11 cellular contexts compared by ENCODE assay signal in genomic region chr14:60637490-60638452, GRCh38. TPM values are rescaled to one million over a fixed set of nuclear protein-coding genes. Genes with fewer than 3 reads are reported as not detected.
DNase-seq lines count a peak whose midpoint lies in the region; ATAC-seq and TF ChIP-seq lines count a peak whose summit lies in the region.
"Had no signal": no experiment of that assay in that cellular context is flagged by ENCODE, and none has a peak within 500 bp of the region (broad histone marks: within the 10 kb centered on the region; RNA-seq: fewer than 3 reads in every experiment).

No MANE protein-coding gene starts in this region.

- BruUV-seq in mammary epithelial cell (replicated peaks; lab: Mats Ljungman, UMichigan): no TSS peak

- no peak overlapping the region for H3K9ac ChIP-seq in mammary epithelial cell (ENCODE audit: insufficient read depth, low read length)
- H3K9ac ChIP-seq: BLaER1 had no signal

- WGBS in mammary epithelial cell (ENCODE audit: low coverage, missing lambda C conversion rate): 35% methylated on average over 9 of the region's 55 CpGs
- 7 to 14% methylated on average over 35 to 36 of the region's 55 CpGs for WGBS in testis, 2 donors

- H2AFZ ChIP-seq in mammary epithelial cell (ENCODE audit: low read depth, low read length): peak overlapping the region; percentile 87

- intact Hi-C loops in activated CD4-positive, alpha-beta T cell treated with anti-CD3 and anti-CD28 coated beads, Interleukin-2, amount 10 ng/mL, durations not matched to agents 24 days and 14 days (cut with micrococcal nuclease): no loop called here
- intact Hi-C loops in mammary epithelial cell (cut with micrococcal nuclease): no loop called here
- intact Hi-C loops in testis (cut with DNase I; ENCODE audit: low total_unique reads): no loop called here

- no peak overlapping the region for H3K4me3 Mint-ChIP-seq in activated CD4-positive, alpha-beta T cell treated with anti-CD3 and anti-CD28 coated beads, Interleukin-2, amount 10 ng/mL, durations not matched to agents 24 days and 14 days

- H3K27ac ChIP-seq in mammary epithelial cell (ENCODE audit: insufficient read depth, low read depth, low read length): no peak overlapping the region
- peak overlapping the region; percentile 29 to 50 for H3K27ac ChIP-seq in testis
- H3K27ac ChIP-seq: BLaER1 had no signal

- H3K27me3 Mint-ChIP-seq in activated CD4-positive, alpha-beta T cell treated with anti-CD3 and anti-CD28 coated beads, Interleukin-2, amount 10 ng/mL, durations not matched to agents 24 days and 14 days: peaks cover 75% of the 10 kb centered on the region

- H3K27me3 ChIP-seq in mammary epithelial cell (ENCODE audit: insufficient read depth, low read length): peaks cover 20% of the 10 kb centered on the region
- H3K27me3 ChIP-seq in testis: no peaks in the 10 kb centered on the region

- H3K4me2 ChIP-seq in mammary epithelial cell (ENCODE audit: insufficient read depth, low read depth, low read length): peak overlapping the region; percentile 74
- H3K4me2 ChIP-seq: BLaER1 had no signal

- DNase-seq in activated CD4-positive, alpha-beta T cell treated with anti-CD3 and anti-CD28 coated beads, Interleukin-2, amount 10 ng/mL, durations not matched to agents 24 days and 14 days: peak; percentile 55
- DNase-seq in activated CD4-positive, alpha-beta T cell treated with anti-CD3 and anti-CD28 coated beads, Interleukin-2, amount 50 U/mL, for 1 hour: no peak
- no peak for DNase-seq in mammary epithelial cell
- DNase-seq in kidney tubule cell (ENCODE audit: low spot score): peak; percentile 42
- no peak for DNase-seq in testis
- DNase-seq in NCI-H82 (lab: John Stamatoyannopoulos, UW): no peak
- no peak for DNase-seq in stimulated activated naive CD4-positive, alpha-beta T cell treated with Interleukin-2 at 50 U/mL for 16 hours (lab: John Stamatoyannopoulos, UW)
- DNase-seq: NCI-H446 had no signal

- peaks cover 3% of the 10 kb centered on the region for H3K36me3 Mint-ChIP-seq in activated CD4-positive, alpha-beta T cell treated with anti-CD3 and anti-CD28 coated beads, Interleukin-2, amount 10 ng/mL, durations not matched to agents 24 days and 14 days (ENCODE audit: low read depth)

- H3K27ac Mint-ChIP-seq in activated CD4-positive, alpha-beta T cell treated with anti-CD3 and anti-CD28 coated beads, Interleukin-2, amount 10 ng/mL, durations not matched to agents 24 days and 14 days: no peak overlapping the region

- H3K4me3 ChIP-seq in mammary epithelial cell (replicated peaks in 1 of 3; ENCODE audit: insufficient read depth in 1 of 3, low read depth in 2 of 3, low read length in 3 of 3) (peak overlapping the region in 1 of 3 experiments; percentile 28), testis (peak overlapping the region; percentile 48 to 58)
- H3K4me3 ChIP-seq: BLaER1 had no signal

- TF ChIP-seq CTCF in mammary epithelial cell (conservative IDR thresholded peaks at IDR 0.05 in 1 of 2, IDR thresholded peaks at IDR 0.05 in 1 of 2; ENCODE audit: extremely low read depth in 1 of 2, insufficient read depth in 1 of 2, low read depth in 1 of 2, low read length in 2 of 2) (no peak), testis (IDR thresholded peaks at IDR 0.05) (no peak)

- no peaks in the 10 kb centered on the region for H3K79me2 ChIP-seq in mammary epithelial cell (ENCODE audit: insufficient read depth, low read length)

- no peak for ATAC-seq in HG03097 (IDR thresholded peaks at IDR 0.05; ENCODE audit: low FRiP score, unreplicated experiment)
- ATAC-seq: HCT116 had no signal

- H3K36me3 ChIP-seq in mammary epithelial cell (ENCODE audit: insufficient read depth, low read length): no peaks in the 10 kb centered on the region
- H3K36me3 ChIP-seq in testis (ENCODE audit: low read depth, missing control alignments): no peaks in the 10 kb centered on the region
- H3K36me3 ChIP-seq: BLaER1 had no signal

- dilution Hi-C loops in mammary epithelial cell (cut with HindIII; ENCODE audit: low sequenced_read_pairs): loop anchor here (25.0 kb wide), 1 partner anchor 350 kb away; the partner anchor contains the start of genes SLC38A6 and TRMT5

- in situ Hi-C loops in mammary epithelial cell (cut with MboI; ENCODE audit: low sequenced_read_pairs in 2 of 2): no loop called here

- CTCF ChIA-PET in mammary epithelial cell (lab: Charles Lee; ENCODE audit: low non-redundant PET): no interaction called here

- H3K9me3 Mint-ChIP-seq in activated CD4-positive, alpha-beta T cell treated with anti-CD3 and anti-CD28 coated beads, Interleukin-2, amount 10 ng/mL, durations not matched to agents 24 days and 14 days: peaks cover 9% of the 10 kb centered on the region

- H3K9me3 ChIP-seq in mammary epithelial cell (replicated peaks; ENCODE audit: insufficient read depth, low read length): peaks cover 6% of the 10 kb centered on the region
- H3K9me3 ChIP-seq in testis: no peaks in the 10 kb centered on the region

- TF ChIP-seq POLR2A in testis (IDR thresholded peaks at IDR 0.05): no peak

- peaks cover 12% of the 10 kb centered on the region for H3K4me1 ChIP-seq in mammary epithelial cell (ENCODE audit: insufficient read depth, low read length)
- H3K4me1 ChIP-seq in testis: peaks cover 5% of the 10 kb centered on the region

- peaks cover 6% of the 10 kb centered on the region for H3K4me1 Mint-ChIP-seq in activated CD4-positive, alpha-beta T cell treated with anti-CD3 and anti-CD28 coated beads, Interleukin-2, amount 10 ng/mL, durations not matched to agents 24 days and 14 days

- H4K20me1 ChIP-seq in mammary epithelial cell (ENCODE audit: insufficient read depth, low read length): no peaks in the 10 kb centered on the region
- H4K20me1 ChIP-seq: BLaER1 had no signal

RNA-seq across cellular contexts. Expression of gene SIX1, which starts 11.5 kb away (rescaled TPM):
- total RNA-seq in activated CD4-positive, alpha-beta T cell treated with anti-CD3 and anti-CD28 coated beads, Interleukin-2, amount 10 ng/mL, durations not matched to agents 24 days and 14 days: 0.26 and 0.31 TPM in 2 replicates
- total RNA-seq in mammary epithelial cell (1 to 10 TPM in 1 of 2 donors, under 1 TPM in 1; 0.17 to 2.1 TPM), testis (1 to 10 TPM; 8.7 to 9.0 TPM)
- polyA plus RNA-seq in mammary epithelial cell (0.36 TPM), testis (ENCODE audit: insufficient read depth, low read depth, low replicate concordance) (3.0 TPM)
- polyA minus RNA-seq in mammary epithelial cell: not detected

Comparison
In these comparisons a context has a peak if more than half of its experiments do, and no peak if none do; other contexts are left out.
1. DNase-seq: peak in activated CD4-positive, alpha-beta T cell treated with anti-CD3 and anti-CD28 coated beads, Interleukin-2, amount 10 ng/mL, durations not matched to agents 24 days and 14 days (single experiment) and kidney tubule cell (single experiment); none in activated CD4-positive, alpha-beta T cell treated with anti-CD3 and anti-CD28 coated beads, Interleukin-2, amount 50 U/mL, for 1 hour (single experiment), mammary epithelial cell (single experiment), testis (single experiment), NCI-H82 (single experiment) and stimulated activated naive CD4-positive, alpha-beta T cell treated with Interleukin-2 at 50 U/mL for 16 hours (single experiment).